Comparison of ENCODE assay signal across 9 cellular contexts in genomic region chr22:40531951-40532900, GRCh38.
A peak's percentile ranks its signal among the peaks of the same experiment; 100 is the strongest.
DNase-seq lines count a peak whose midpoint lies in the region; ATAC-seq and TF ChIP-seq lines count a peak whose summit lies in the region.
"Had no signal": no experiment of that assay in that cellular context is flagged by ENCODE, and none has a peak within 500 bp of the region (broad histone marks: within the 10 kb centered on the region; RNA-seq: fewer than 3 reads in every experiment).

No MANE protein-coding gene starts in this region.

- no CpG with 5 or more reads among the region's 3 CpGs for WGBS in trophoblast cell (ENCODE audit: extremely low coverage, insufficient coverage, insufficient read length)

- H3K36me3 ChIP-seq in KOPT-K1 (ENCODE audit: insufficient read depth, low read length) (no peaks in the 10 kb centered on the region), trophoblast cell (ENCODE audit: control insufficient read depth in 1 of 2, insufficient read depth in 2 of 2, low read length in 2 of 2) (peaks cover 0 to 4% of the 10 kb centered on the region in 2 experiments), mucosa of descending colon (ENCODE audit: low read depth) (no peaks in the 10 kb centered on the region)

- peak overlapping the region; percentile 79 for H3K4ac ChIP-seq in trophoblast cell (ENCODE audit: low read depth, low read length)

- peaks cover 4% of the 10 kb centered on the region for H3K79me2 ChIP-seq in trophoblast cell (ENCODE audit: control insufficient read depth, insufficient read depth, low read length, poor library complexity)

- H2AFZ ChIP-seq in trophoblast cell (ENCODE audit: insufficient read depth, low read length, poor library complexity) = no peak overlapping the region

- no peak overlapping the region for H4K12ac ChIP-seq in trophoblast cell (ENCODE audit: low read depth, low read length)

- no peak overlapping the region for H3K18ac ChIP-seq in trophoblast cell (ENCODE audit: low read length)

- H3K9me3 Mint-ChIP-seq in CD4-positive, alpha-beta T cell = no peaks in the 10 kb centered on the region

- peak overlapping the region; percentile 40 for H3K27ac ChIP-seq in CD4-positive, alpha-beta T cell (ENCODE audit: low read depth, low read length)
- H3K27ac ChIP-seq in KOPT-K1 (ENCODE audit: low read depth, low read length, poor library complexity, severe bottlenecking) (peak overlapping the region; percentile 74), trophoblast cell (ENCODE audit: low read depth, low read length) (peak overlapping the region; percentile 20)

- ATAC-seq in CD4-positive, alpha-beta T cell (ENCODE audit: poor library complexity) = no peak
- no peak for ATAC-seq in GM18868 (IDR thresholded peaks at IDR 0.05; ENCODE audit: unreplicated experiment)
- no peak for ATAC-seq in GM21390 (IDR thresholded peaks at IDR 0.05; ENCODE audit: unreplicated experiment)
- ATAC-seq in mucosa of descending colon = no peak

- H2BK12ac ChIP-seq in trophoblast cell (ENCODE audit: low read length) = no peak overlapping the region

- H3K4me1 ChIP-seq in trophoblast cell (ENCODE audit: control insufficient read depth in 1 of 2, insufficient read depth in 2 of 2, low read length in 2 of 2) = peaks cover 3 to 8% of the 10 kb centered on the region in 2 experiments
- peaks cover 2% of the 10 kb centered on the region for H3K4me1 ChIP-seq in mucosa of descending colon (ENCODE audit: low read depth)

- H3K14ac ChIP-seq in trophoblast cell (ENCODE audit: low read length) = no peak overlapping the region

- no peak overlapping the region for H4K8ac ChIP-seq in trophoblast cell (ENCODE audit: low read depth, low read length)

- no peaks in the 10 kb centered on the region for H3K27me3 Mint-ChIP-seq in CD4-positive, alpha-beta T cell

- H3K9me3 ChIP-seq in CD4-positive, alpha-beta T cell (ENCODE audit: control insufficient read depth, low read length) = no peaks in the 10 kb centered on the region
- H3K9me3 ChIP-seq in KOPT-K1 (ENCODE audit: insufficient read depth, low read length, poor library complexity, severe bottlenecking) (no peaks in the 10 kb centered on the region), trophoblast cell (ENCODE audit: insufficient read depth, low read depth, low read length) (no peaks in the 10 kb centered on the region), mucosa of descending colon (no peaks in the 10 kb centered on the region)

- peak overlapping the region; percentile 56 for H3K4me2 ChIP-seq in trophoblast cell (ENCODE audit: low read length)

- H2BK5ac ChIP-seq in trophoblast cell (ENCODE audit: low read depth, low read length, poor library complexity) = no peak overlapping the region

- no peak overlapping the region for H2BK120ac ChIP-seq in trophoblast cell (ENCODE audit: insufficient read depth, low read length, poor library complexity)

- peak overlapping the region; percentile 88 for H3K27ac Mint-ChIP-seq in CD4-positive, alpha-beta T cell

- peaks cover 71% of the 10 kb centered on the region for H3K4me1 Mint-ChIP-seq in CD4-positive, alpha-beta T cell (ENCODE audit: low read depth)

- H3K23ac ChIP-seq in trophoblast cell (ENCODE audit: low read length) = no peak overlapping the region

- peak overlapping the region; percentile 84 for H3K4me3 Mint-ChIP-seq in CD4-positive, alpha-beta T cell

- H4K91ac ChIP-seq in trophoblast cell (ENCODE audit: low read depth, low read length) = no peak overlapping the region

- no peak overlapping the region for H3K9ac ChIP-seq in trophoblast cell (ENCODE audit: low read length)

- intact Hi-C loops in CD4-positive, alpha-beta T cell (cut with DNase I, micrococcal nuclease) = loop anchor here in 1 of 2 experiments (2.0 kb wide), 1 partner anchor 115 kb away; no protein-coding TSS in a partner anchor
- intact Hi-C loops in mucosa of descending colon (cut with DNase I, micrococcal nuclease) = no loop called here

- DNase-seq in CD4-positive, alpha-beta T cell = no peak
- DNase-seq in cardiac fibroblast (ENCODE audit: low read depth in 2 of 2) (no peak), trophoblast cell (no peak), SW 1271 (lab: John Stamatoyannopoulos, UW) (no peak), mucosa of descending colon (no peak)
- DNase-seq: kidney glomerular epithelial cell had no signal

- POLR2A ChIA-PET in CD4-positive, alpha-beta T cell (lab: Charles Lee) = interaction anchor here (0.5 to 5.1 kb wide), 6 partner anchors 12 to 114 kb away, joined by 3 to 72 read pairs (median 4); partner anchors contain the start of gene MRTFA

- H3K27me3 ChIP-seq in CD4-positive, alpha-beta T cell (ENCODE audit: control insufficient read depth, insufficient read depth, low read length) = no peaks in the 10 kb centered on the region
- H3K27me3 ChIP-seq in trophoblast cell (ENCODE audit: insufficient read depth, low read length) = no peaks in the 10 kb centered on the region

- H2AK5ac ChIP-seq in trophoblast cell (ENCODE audit: low read length) = no peak overlapping the region

- TF ChIP-seq CTCF in CD4-positive, alpha-beta T cell (IDR thresholded peaks at IDR 0.05) = no peak
- TF ChIP-seq CTCF in cardiac fibroblast (IDR thresholded peaks at IDR 0.05; ENCODE audit: low read depth, low read length) (no peak), mucosa of descending colon (IDR thresholded peaks at IDR 0.05) (no peak)

- H3K79me1 ChIP-seq in trophoblast cell (ENCODE audit: low read length) = peaks cover 14% of the 10 kb centered on the region

- CTCF ChIA-PET in CD4-positive, alpha-beta T cell (lab: Charles Lee) = interaction anchor here (2.8 to 5.1 kb wide), 2 partner anchors 96 to 115 kb away, joined by 14 to 20 read pairs; no protein-coding TSS in a partner anchor

- peak overlapping the region; percentile 11 to 43 for H3K4me3 ChIP-seq in cardiac fibroblast (replicated peaks in 1 of 2; ENCODE audit: low read depth in 2 of 2, low read length in 2 of 2)
- no peak overlapping the region for H3K4me3 ChIP-seq in trophoblast cell (ENCODE audit: low read depth, low read length)
- no peak overlapping the region for H3K4me3 ChIP-seq in mucosa of descending colon

- H3K36me3 Mint-ChIP-seq in CD4-positive, alpha-beta T cell (ENCODE audit: low read depth) = no peaks in the 10 kb centered on the region

Comparison
In these comparisons a context has a peak if more than half of its experiments do, and no peak if none do; other contexts are left out.
1. H3K27ac ChIP-seq: peak in every context shown above with its lines; median percentile 74 in KOPT-K1; 40 in CD4-positive, alpha-beta T cell; 20 in trophoblast cell.
2. H3K4me3 ChIP-seq: peak in cardiac fibroblast (2 of 2); none in trophoblast cell (single experiment) and mucosa of descending colon (single experiment).